8 cellular contexts compared by ENCODE assay signal in genomic region chr9:92140754-92141143, GRCh38. TPM values are rescaled to one million over a fixed set of nuclear protein-coding genes. Genes with fewer than 3 reads are reported as not detected.
DNase-seq lines count a peak whose midpoint lies in the region; ATAC-seq and TF ChIP-seq lines count a peak whose summit lies in the region.

No MANE protein-coding gene starts in this region.

- no peak for TF ChIP-seq POLR2A in esophagus squamous epithelium (IDR thresholded peaks at IDR 0.05)

- intact Hi-C loops in esophagus squamous epithelium (cut with DNase I) = loop anchor here (5.0 kb wide), 1 partner anchor 102 kb away; no protein-coding TSS in a partner anchor

- DNase-seq in GM12864 (ENCODE audit: low read depth) (no peak), RWPE2 (ENCODE audit: low spot score) (no peak), esophagus squamous epithelium (lab: John Stamatoyannopoulos, UW) (no peak), HAP-1 (ENCODE audit: low spot score in 2 of 2) (no peak), left lobe of liver (ENCODE audit: low spot score) (no peak)

- no peaks in the 10 kb centered on the region for H3K27me3 ChIP-seq in RWPE2 (ENCODE audit: insufficient read depth, poor library complexity, severe bottlenecking)
- H3K27me3 ChIP-seq in esophagus squamous epithelium = peaks cover 0 to 24% (median 0%) of the 10 kb centered on the region in 4 donors
- peaks cover 6% of the 10 kb centered on the region for H3K27me3 ChIP-seq in rectal smooth muscle tissue (ENCODE audit: control insufficient read depth, insufficient read depth, low read length)
- H3K27me3 ChIP-seq in HAP-1 (ENCODE audit: low read depth) = no peaks in the 10 kb centered on the region

- in situ Hi-C loops in HAP-1 (cut with MboI; ENCODE audit: low sequenced_read_pairs) = loop anchor here (5.0 kb wide), 1 partner anchor 102 kb away; no protein-coding TSS in a partner anchor

- H3K9me3 ChIP-seq in RWPE2 (ENCODE audit: severe bottlenecking) (no peaks in the 10 kb centered on the region), esophagus squamous epithelium (no peaks in the 10 kb centered on the region), HAP-1 (no peaks in the 10 kb centered on the region)

- no peaks in the 10 kb centered on the region for H3K36me3 ChIP-seq in RWPE2 (ENCODE audit: low read depth)
- no peaks in the 10 kb centered on the region for H3K36me3 ChIP-seq in esophagus squamous epithelium
- no peaks in the 10 kb centered on the region for H3K36me3 ChIP-seq in rectal smooth muscle tissue (ENCODE audit: control insufficient read depth, insufficient read depth, low read length)
- no peaks in the 10 kb centered on the region for H3K36me3 ChIP-seq in HAP-1 (replicated peaks)

- H3K4me1 ChIP-seq in RWPE2 (ENCODE audit: insufficient read depth, poor library complexity, severe bottlenecking) (no peaks in the 10 kb centered on the region), esophagus squamous epithelium (peaks cover 7 to 25% (median 9%) of the 10 kb centered on the region in 3 donors), rectal smooth muscle tissue (ENCODE audit: control insufficient read depth, insufficient read depth, low read length) (no peaks in the 10 kb centered on the region), HAP-1 (no peaks in the 10 kb centered on the region)

- peak overlapping the region; percentile 34; the same call in 1 of the 2 replicates for H3K4me3 ChIP-seq in GM12864 (ENCODE audit: low read depth, low read length)
- peak overlapping the region; percentile 17 for H3K4me3 ChIP-seq in RWPE2 (ENCODE audit: severe bottlenecking)
- peak overlapping the region; percentile 22 to 67 (median 46) for H3K4me3 ChIP-seq in esophagus squamous epithelium
- peak overlapping the region; percentile 57 for H3K4me3 ChIP-seq in rectal smooth muscle tissue (ENCODE audit: low read length)
- no peak overlapping the region for H3K4me3 ChIP-seq in HAP-1

- no peak for ATAC-seq in RWPE2 (ENCODE audit: low read depth)
- no peak for ATAC-seq in HG02798 (IDR thresholded peaks at IDR 0.05; ENCODE audit: poor library complexity, unreplicated experiment)
- no peak for ATAC-seq in activated CD4-positive, CD25-positive, alpha-beta regulatory T cell treated with anti-CD3 and anti-CD28 coated beads, Interleukin-2, amount 50 U/mL, for 24 hours
- ATAC-seq in left lobe of liver = no peak

- H3K27ac ChIP-seq in RWPE2 (ENCODE audit: poor library complexity, severe bottlenecking) (no peak overlapping the region), esophagus squamous epithelium (peak overlapping the region in 1 of 4 donors; percentile 59), rectal smooth muscle tissue (ENCODE audit: low read depth, low read length) (no peak overlapping the region)

- H3K9ac ChIP-seq in rectal smooth muscle tissue (ENCODE audit: low read length) = no peak overlapping the region

- 3 to 5% methylated on average over 4 of the region's 6 CpGs for WGBS in esophagus squamous epithelium, 2 donors

- TF ChIP-seq CTCF in GM12864 (IDR thresholded peaks at IDR 0.05; ENCODE audit: low read depth, low read length, missing control alignments) (no peak), RWPE2 (IDR thresholded peaks at IDR 0.05; ENCODE audit: poor library complexity, severe bottlenecking) (no peak), esophagus squamous epithelium (IDR thresholded peaks at IDR 0.05) (no peak)

RNA-seq across cellular contexts. Expression of gene SPTLC1, which starts 25.5 kb away (rescaled TPM):
- total RNA-seq in esophagus squamous epithelium (100 to 1,000 TPM in 1 of 4 donors, 10 to 100 TPM in 3; 91.4 to 107 (median 96.5) TPM), left lobe of liver (11.6 TPM)
